In genomic region chr10:30058570-30059132, GRCh38 we compare ENCODE assay signal across 9 cellular contexts. TPM values are rescaled to one million over a fixed set of nuclear protein-coding genes. Genes with fewer than 3 reads are reported as not detected.
DNase-seq lines count a peak whose midpoint lies in the region; ATAC-seq, FAIRE-seq and TF ChIP-seq lines count a peak whose summit lies in the region.
"Had no signal": no experiment of that assay in that cellular context is flagged by ENCODE, and none has a peak within 500 bp of the region (broad histone marks: within the 10 kb centered on the region; RNA-seq: fewer than 3 reads in every experiment).

No MANE protein-coding gene starts in this region.

- H3K4me3 Mint-ChIP-seq in activated CD4-positive, alpha-beta memory T cell treated with anti-CD3 and anti-CD28 coated beads for 36 hours = peak overlapping the region; percentile 34
- no peak overlapping the region for H3K4me3 Mint-ChIP-seq in activated CD4-positive, alpha-beta memory T cell treated with anti-CD3 and anti-CD28 coated beads, Interleukin-2, amount 10 ng/mL, durations not matched to agents 7 days and 5 days
- H3K4me3 Mint-ChIP-seq in brain = peak overlapping the region; percentile 74 to 91 (median 83)
- no peak overlapping the region for H3K4me3 Mint-ChIP-seq in CD4-positive, alpha-beta T cell

- POLR2A ChIA-PET in activated CD4-positive, alpha-beta memory T cell treated with anti-CD3 and anti-CD28 coated beads for 36 hours (lab: Charles Lee) = no interaction called here
- POLR2A ChIA-PET in activated CD4-positive, alpha-beta memory T cell treated with anti-CD3 and anti-CD28 coated beads, Interleukin-2, amount 10 ng/mL, durations not matched to agents 7 days and 5 days (lab: Charles Lee) = interaction anchor here (0.6 to 0.7 kb wide), 2 partner anchors 47 to 289 kb away, joined by 3 read pairs; no protein-coding TSS in a partner anchor
- POLR2A ChIA-PET in HepG2 (lab: Yijun Ruan, JAX) = no interaction called here
- POLR2A ChIA-PET in CD4-positive, alpha-beta T cell (lab: Charles Lee) = no interaction called here

- peak overlapping the region; percentile 73 for H3K4me2 ChIP-seq in HepG2 (ENCODE audit: low read depth, low read length)

- ATAC-seq in HepG2 = peak; percentile 56
- no peak for ATAC-seq in CD4-positive, alpha-beta T cell (ENCODE audit: poor library complexity)

- H3K36me3 ChIP-seq in HepG2 (replicated peaks in 1 of 2; ENCODE audit: control insufficient read depth in 1 of 2, insufficient read depth in 2 of 2, low read length in 2 of 2) (no peaks in the 10 kb centered on the region), tibial artery (no peaks in the 10 kb centered on the region)

- no peak overlapping the region for H2AFZ ChIP-seq in HepG2 (ENCODE audit: low read length)

- DNase-seq in activated CD4-positive, alpha-beta memory T cell treated with anti-CD3 and anti-CD28 coated beads for 36 hours = no peak
- no peak for DNase-seq in activated CD4-positive, alpha-beta memory T cell treated with anti-CD3 and anti-CD28 coated beads, Interleukin-2, amount 10 ng/mL, durations not matched to agents 7 days and 5 days
- DNase-seq in HepG2 (ENCODE audit: low spot score) = no peak
- DNase-seq in tibial artery = no peak
- DNase-seq in NCI-H526 treated with DMSO at 0.1 percent for 48 hours (lab: John Stamatoyannopoulos, UW) = no peak
- DNase-seq in NCI-H774 (lab: John Stamatoyannopoulos, UW) = no peak
- DNase-seq in CD4-positive, alpha-beta T cell = no peak

- in situ Hi-C loops in HepG2 (cut with HindIII; ENCODE audit: extremely low pct_ligation_motif_present, low pct_unique_long_range_greater_than_20kb) = no loop called here

- H3K27ac Mint-ChIP-seq in activated CD4-positive, alpha-beta memory T cell treated with anti-CD3 and anti-CD28 coated beads for 36 hours = no peak overlapping the region
- no peak overlapping the region for H3K27ac Mint-ChIP-seq in activated CD4-positive, alpha-beta memory T cell treated with anti-CD3 and anti-CD28 coated beads, Interleukin-2, amount 10 ng/mL, durations not matched to agents 7 days and 5 days
- peak overlapping the region in 4 of 5 experiments; percentile 61 to 83 (median 74) for H3K27ac Mint-ChIP-seq in brain
- no peak overlapping the region for H3K27ac Mint-ChIP-seq in CD4-positive, alpha-beta T cell

- no peak for TF ChIP-seq RAD21 in HepG2 (CRISPR knock-in tag; IDR thresholded peaks at IDR 0.05)

- no peak overlapping the region for H3K9ac ChIP-seq in HepG2 (ENCODE audit: insufficient read depth, low read depth, low read length)

- intact Hi-C loops in activated CD4-positive, alpha-beta memory T cell treated with anti-CD3 and anti-CD28 coated beads for 36 hours (cut with micrococcal nuclease) = no loop called here
- intact Hi-C loops in HepG2 (cut with micrococcal nuclease; ENCODE audit: unreplicated experiment) = no loop called here
- intact Hi-C loops in tibial artery (cut with DNase I; ENCODE audit: low total_unique reads) = no loop called here
- intact Hi-C loops in CD4-positive, alpha-beta T cell (cut with DNase I, micrococcal nuclease) = loop anchor here in 1 of 2 experiments (5.0 kb wide), 1 partner anchor 36 kb away; no protein-coding TSS in a partner anchor

- FAIRE-seq in HepG2 (lab: Jason Lieb, UNC) = no peak
- FAIRE-seq: G401.6 had no signal

- no peak overlapping the region for H3K27ac ChIP-seq in HepG2 (ENCODE audit: extremely low read length, insufficient read depth, low read length)
- peak overlapping the region; percentile 82 to 92 for H3K27ac ChIP-seq in tibial artery
- no peak overlapping the region for H3K27ac ChIP-seq in CD4-positive, alpha-beta T cell (ENCODE audit: low read depth, low read length)

- H3K9me3 ChIP-seq in HepG2 (ENCODE audit: low read length) = no peaks in the 10 kb centered on the region
- H3K9me3 ChIP-seq in tibial artery = no peaks in the 10 kb centered on the region
- H3K9me3 ChIP-seq in CD4-positive, alpha-beta T cell (ENCODE audit: control insufficient read depth, low read length) = no peaks in the 10 kb centered on the region

- no peaks in the 10 kb centered on the region for H3K9me3 Mint-ChIP-seq in activated CD4-positive, alpha-beta memory T cell treated with anti-CD3 and anti-CD28 coated beads for 36 hours
- H3K9me3 Mint-ChIP-seq in activated CD4-positive, alpha-beta memory T cell treated with anti-CD3 and anti-CD28 coated beads, Interleukin-2, amount 10 ng/mL, durations not matched to agents 7 days and 5 days = no peaks in the 10 kb centered on the region
- H3K9me3 Mint-ChIP-seq in brain = peaks cover 0 to 3% (median 0%) of the 10 kb centered on the region in 5 experiments
- H3K9me3 Mint-ChIP-seq in CD4-positive, alpha-beta T cell = no peaks in the 10 kb centered on the region

- H3K36me3 Mint-ChIP-seq in activated CD4-positive, alpha-beta memory T cell treated with anti-CD3 and anti-CD28 coated beads for 36 hours = no peaks in the 10 kb centered on the region
- H3K36me3 Mint-ChIP-seq in activated CD4-positive, alpha-beta memory T cell treated with anti-CD3 and anti-CD28 coated beads, Interleukin-2, amount 10 ng/mL, durations not matched to agents 7 days and 5 days (ENCODE audit: low read depth) = peaks cover 3% of the 10 kb centered on the region
- no peaks in the 10 kb centered on the region for H3K36me3 Mint-ChIP-seq in brain
- H3K36me3 Mint-ChIP-seq in CD4-positive, alpha-beta T cell (ENCODE audit: low read depth) = no peaks in the 10 kb centered on the region

- no TSS peak for BruUV-seq in HepG2 (replicated peaks; lab: Mats Ljungman, UMichigan)

- H3K4me1 ChIP-seq in HepG2 (ENCODE audit: insufficient read depth, low read length) (peaks cover 25% of the 10 kb centered on the region), tibial artery (peaks cover 0 to 41% (median 7%) of the 10 kb centered on the region in 4 donors)

- 18% methylated on average over 16 of the region's 48 CpGs for WGBS in HepG2 (ENCODE audit: low lambda C conversion rate)

- H3K27me3 Mint-ChIP-seq in activated CD4-positive, alpha-beta memory T cell treated with anti-CD3 and anti-CD28 coated beads for 36 hours = peaks cover 46% of the 10 kb centered on the region
- peaks cover 72% of the 10 kb centered on the region for H3K27me3 Mint-ChIP-seq in activated CD4-positive, alpha-beta memory T cell treated with anti-CD3 and anti-CD28 coated beads, Interleukin-2, amount 10 ng/mL, durations not matched to agents 7 days and 5 days
- peaks cover 45% of the 10 kb centered on the region for H3K27me3 Mint-ChIP-seq in brain
- peaks cover 80% of the 10 kb centered on the region for H3K27me3 Mint-ChIP-seq in CD4-positive, alpha-beta T cell

- peak overlapping the region in 1 of 3 experiments; percentile 67; a peak in 2 of 6 replicates for H3K4me3 ChIP-seq in HepG2 (replicated peaks in 1 of 3; ENCODE audit: insufficient read depth in 1 of 3, low read depth in 2 of 3, low read length in 3 of 3)
- H3K4me3 ChIP-seq in tibial artery = peak overlapping the region; percentile 80 to 84

- peaks cover 8% of the 10 kb centered on the region for H3K4me1 Mint-ChIP-seq in activated CD4-positive, alpha-beta memory T cell treated with anti-CD3 and anti-CD28 coated beads for 36 hours (ENCODE audit: low read depth)
- peaks cover 7% of the 10 kb centered on the region for H3K4me1 Mint-ChIP-seq in activated CD4-positive, alpha-beta memory T cell treated with anti-CD3 and anti-CD28 coated beads, Interleukin-2, amount 10 ng/mL, durations not matched to agents 7 days and 5 days
- H3K4me1 Mint-ChIP-seq in brain = peaks cover 41% of the 10 kb centered on the region
- peaks cover 5% of the 10 kb centered on the region for H3K4me1 Mint-ChIP-seq in CD4-positive, alpha-beta T cell (ENCODE audit: low read depth)

- TF ChIP-seq EP300 in HepG2 (IDR thresholded peaks at IDR 0.05; ENCODE audit: low read depth in 2 of 2, low read length in 2 of 2) = no peak
- TF ChIP-seq EP300 in HepG2 (CRISPR knock-in tag; IDR thresholded peaks at IDR 0.05; ENCODE audit: borderline replicate concordance) = no peak

- no peak for TF ChIP-seq POLR2A in HepG2 (IDR thresholded peaks at IDR 0.05; ENCODE audit: insufficient read depth in 1 of 2, low read depth in 2 of 2, low read length in 2 of 2)

- TF ChIP-seq CTCF in brain (conservative IDR thresholded peaks at IDR 0.05) (no peak), HepG2 (CRISPR knock-in tag; IDR thresholded peaks at IDR 0.05) (no peak), tibial artery (IDR thresholded peaks at IDR 0.05) (no peak)
- TF ChIP-seq CTCF in CD4-positive, alpha-beta T cell (IDR thresholded peaks at IDR 0.05) = no peak

- no peaks in the 10 kb centered on the region for H4K20me1 ChIP-seq in HepG2 (ENCODE audit: insufficient read depth, low read length)

- H3K79me2 ChIP-seq in HepG2 (ENCODE audit: insufficient read depth, low read length) = no peaks in the 10 kb centered on the region

- CTCF ChIA-PET in activated CD4-positive, alpha-beta memory T cell treated with anti-CD3 and anti-CD28 coated beads for 36 hours (lab: Charles Lee) = no interaction called here
- CTCF ChIA-PET in activated CD4-positive, alpha-beta memory T cell treated with anti-CD3 and anti-CD28 coated beads, Interleukin-2, amount 10 ng/mL, durations not matched to agents 7 days and 5 days (lab: Charles Lee) = interaction anchor here (1.1 kb wide), 1 partner anchor 56 kb away, joined by 3 read pairs; no protein-coding TSS in a partner anchor
- CTCF ChIA-PET in HepG2 (lab: Yijun Ruan, JAX; ENCODE audit: low intra/inter-chr PET ratio, low total read pairs) = no interaction called here
- CTCF ChIA-PET in CD4-positive, alpha-beta T cell (lab: Charles Lee) = no interaction called here

- peaks cover 0 to 36% of the 10 kb centered on the region in 2 experiments; a peak in 2 of 5 replicates for H3K27me3 ChIP-seq in HepG2 (ENCODE audit: control insufficient read depth in 1 of 2, insufficient read depth in 2 of 2, low read length in 2 of 2)
- H3K27me3 ChIP-seq in tibial artery = no peaks in the 10 kb centered on the region
- H3K27me3 ChIP-seq in CD4-positive, alpha-beta T cell (ENCODE audit: control insufficient read depth, insufficient read depth, low read length) = peaks cover 71% of the 10 kb centered on the region

RNA-seq across cellular contexts. Expression of gene JCAD, which starts 0.7 kb away (rescaled TPM):
- under 1 TPM in 1 of 2 experiments, not detected in 1; 0.05 TPM for total RNA-seq in activated CD4-positive, alpha-beta memory T cell treated with anti-CD3 and anti-CD28 coated beads for 36 hours
- 1 to 10 TPM in 1 of 2 experiments, under 1 TPM in 1; 0.68 to 1.0 TPM for total RNA-seq in activated CD4-positive, alpha-beta memory T cell treated with anti-CD3 and anti-CD28 coated beads, Interleukin-2, amount 10 ng/mL, durations not matched to agents 7 days and 5 days
- 12.4 TPM for polyA plus RNA-seq in brain (ENCODE audit: insufficient read depth, low read depth, low replicate concordance)
- 0.04 and 0.14 TPM in 2 replicates for total RNA-seq in HepG2 (2016; rRNA removed; fragmentation: Illumina TruSeq; extraction: Trizol)
- total RNA-seq in HepG2 (2016; cell fraction: cytosol; rRNA removed; fragmentation: Illumina TruSeq; extraction: Trizol; ENCODE audit: low read depth) = not detected in 2 replicates
- total RNA-seq in HepG2 (2016; cell fraction: insoluble cytoplasmic fraction; rRNA removed; fragmentation: Illumina TruSeq; extraction: Trizol) = 0.02 and 0.03 TPM in 2 replicates
- total RNA-seq in HepG2 (2016; cell fraction: membrane; rRNA removed; fragmentation: Illumina TruSeq; extraction: Trizol) = 0.12 TPM in 1 of 2 replicates, not detected in the other
- 0.06 TPM in 1 of 2 replicates, not detected in the other for total RNA-seq in HepG2 (2016; cell fraction: nucleus; rRNA removed; fragmentation: Illumina TruSeq; extraction: Trizol)
- polyA plus RNA-seq in HepG2 (2011; rRNA removed) = 0.05 and 0.08 TPM in 2 replicates
- polyA plus RNA-seq in HepG2 (2011; cell fraction: cytosol; rRNA removed) = 0.10 and 0.11 TPM in 2 replicates
- 0.13 and 0.24 TPM in 2 replicates for polyA plus RNA-seq in HepG2 (2011; cell fraction: nucleus; rRNA removed)
- polyA plus RNA-seq in HepG2 (2012) = 0.09 TPM in 1 of 2 replicates, not detected in the other
- polyA plus RNA-seq in HepG2 (2016; cell fraction: cytosol; fragmentation: Illumina TruSeq; extraction: Trizol; ENCODE audit: low read depth) = 0.20 TPM in 1 of 2 replicates, not detected in the other
- 0.08 and 0.17 TPM in 2 replicates for polyA plus RNA-seq in HepG2 (2016; cell fraction: insoluble cytoplasmic fraction; fragmentation: Illumina TruSeq; extraction: Trizol; ENCODE audit: low read depth)
- polyA plus RNA-seq in HepG2 (2016; cell fraction: membrane; fragmentation: Illumina TruSeq; extraction: Trizol; ENCODE audit: low read depth) = 0.02 TPM in 1 of 2 replicates, not detected in the other
- 0.09 TPM in 1 of 2 replicates, not detected in the other for polyA plus RNA-seq in HepG2 (2016; cell fraction: nucleus; fragmentation: Illumina TruSeq; extraction: Trizol; ENCODE audit: insufficient read depth, low read depth)
- 0.42 TPM in 1 of 2 replicates, not detected in the other for polyA minus RNA-seq in HepG2 (2011; rRNA and poly(A)+ RNA removed; ENCODE audit: low replicate concordance)
- polyA minus RNA-seq in HepG2 (2011; cell fraction: cytosol; rRNA and poly(A)+ RNA removed) = not detected in 2 replicates
- under 0.01 TPM in 2 replicates for polyA minus RNA-seq in HepG2 (2011; cell fraction: nucleus; rRNA and poly(A)+ RNA removed)
- not detected for total RNA-seq in CD4-positive, alpha-beta T cell

Comparison
In these comparisons a context has a peak if more than half of its experiments do, and no peak if none do; other contexts are left out.
1. H3K4me3 Mint-ChIP-seq: peak in activated CD4-positive, alpha-beta memory T cell treated with anti-CD3 and anti-CD28 coated beads for 36 hours (single experiment) and brain (5 of 5); none in activated CD4-positive, alpha-beta memory T cell treated with anti-CD3 and anti-CD28 coated beads, Interleukin-2, amount 10 ng/mL, durations not matched to agents 7 days and 5 days (single experiment) and CD4-positive, alpha-beta T cell (single experiment).
2. H3K27ac Mint-ChIP-seq: peak in brain (4 of 5); none in activated CD4-positive, alpha-beta memory T cell treated with anti-CD3 and anti-CD28 coated beads for 36 hours (single experiment), activated CD4-positive, alpha-beta memory T cell treated with anti-CD3 and anti-CD28 coated beads, Interleukin-2, amount 10 ng/mL, durations not matched to agents 7 days and 5 days (single experiment) and CD4-positive, alpha-beta T cell (single experiment).
3. H3K27ac ChIP-seq: peak in tibial artery (2 of 2); none in HepG2 (single experiment) and CD4-positive, alpha-beta T cell (single experiment).